In the genomic region with DNA sequence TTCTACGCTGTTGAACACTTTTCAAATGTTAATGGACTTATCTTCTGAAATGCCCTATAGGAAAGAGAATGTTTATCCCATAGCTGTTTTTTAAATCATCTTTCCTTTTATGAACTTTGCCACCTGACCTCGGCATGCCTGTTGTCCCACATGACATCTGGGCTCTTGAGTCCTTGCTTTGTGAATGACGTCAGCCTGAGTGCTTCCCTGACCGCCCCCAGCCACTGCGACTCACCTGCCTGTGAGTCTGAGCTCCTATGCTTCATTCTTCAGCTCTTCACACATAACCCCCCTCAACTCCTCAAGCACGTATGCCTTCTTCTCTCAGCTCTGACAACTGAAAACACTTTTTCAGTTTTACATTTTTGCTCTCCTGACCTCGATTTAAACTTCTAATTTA, we compare ENCODE assay signal across 17 cellular contexts.
DNase-seq lines count a peak whose midpoint lies in the region; ATAC-seq and TF ChIP-seq lines count a peak whose summit lies in the region.
"Had no signal": no experiment of that assay in that cellular context is flagged by ENCODE, and none has a peak within 500 bp of the region (broad histone marks: within the 10 kb centered on the region; RNA-seq: fewer than 3 reads in every experiment).

No MANE protein-coding gene starts in this region.

- no peak for ATAC-seq in GM18868 (IDR thresholded peaks at IDR 0.05; ENCODE audit: unreplicated experiment)
- ATAC-seq: A549, HCT116, K562 had no signal

- CTCF ChIA-PET in MCF 10A (lab: Yijun Ruan, JAX) (interaction anchor here (0.5 to 2.5 kb wide), 3 partner anchors 24 to 142 kb away, joined by 3 to 6 read pairs (median 3); no protein-coding TSS in a partner anchor), mammary epithelial cell (lab: Charles Lee; ENCODE audit: low non-redundant PET) (no interaction called here)

- no peak overlapping the region for H3K9ac ChIP-seq in mammary epithelial cell (ENCODE audit: insufficient read depth, low read length)
- no peak overlapping the region for H3K9ac ChIP-seq in colonic mucosa (ENCODE audit: low read depth in 2 of 2, low read length in 2 of 2)

- no peaks in the 10 kb centered on the region for H3K79me2 ChIP-seq in mammary epithelial cell (ENCODE audit: insufficient read depth, low read length)

- H3K27ac ChIP-seq in mammary epithelial cell (ENCODE audit: insufficient read depth, low read depth, low read length): no peak overlapping the region
- H3K27ac ChIP-seq in colonic mucosa: no peak overlapping the region
- H3K27ac ChIP-seq: A549, C4-2B had no signal

- no peak overlapping the region for H3K4me2 ChIP-seq in mammary epithelial cell (ENCODE audit: insufficient read depth, low read depth, low read length)
- H3K4me2 ChIP-seq: A549 had no signal

- no peak overlapping the region for H3K27ac Mint-ChIP-seq in MCF 10A (ENCODE audit: low read depth, unreplicated experiment)
- H3K27ac Mint-ChIP-seq: CD4-positive, alpha-beta memory T cell had no signal

- H3K4me3 ChIP-seq in mammary epithelial cell (replicated peaks in 1 of 3; ENCODE audit: insufficient read depth in 1 of 3, low read depth in 2 of 3, low read length in 3 of 3) (no peak overlapping the region), colonic mucosa (no peak overlapping the region)
- H3K4me3 ChIP-seq: A549, K562 had no signal

- H3K36me3 ChIP-seq in mammary epithelial cell (ENCODE audit: insufficient read depth, low read length) (no peaks in the 10 kb centered on the region), colonic mucosa (no peaks in the 10 kb centered on the region)
- H3K36me3 ChIP-seq: BE2C had no signal

- dilution Hi-C loops in mammary epithelial cell (cut with HindIII; ENCODE audit: low sequenced_read_pairs): no loop called here

- no peak overlapping the region for H3K4me3 Mint-ChIP-seq in MCF 10A (ENCODE audit: unreplicated experiment)
- H3K4me3 Mint-ChIP-seq: CD4-positive, alpha-beta memory T cell had no signal

- POLR2A ChIA-PET in MCF 10A (lab: Yijun Ruan, JAX): interaction anchor here (0.7 kb wide), 1 partner anchor 46 kb away, joined by 3 read pairs; no protein-coding TSS in a partner anchor

- no peaks in the 10 kb centered on the region for H3K27me3 Mint-ChIP-seq in MCF 10A (ENCODE audit: insufficient read depth, unreplicated experiment)

- H4K20me1 ChIP-seq in mammary epithelial cell (ENCODE audit: insufficient read depth, low read length): no peaks in the 10 kb centered on the region

- BruUV-seq in MCF 10A (replicated peaks; lab: Mats Ljungman, UMichigan) (no TSS peak), mammary epithelial cell (replicated peaks; lab: Mats Ljungman, UMichigan) (no TSS peak)

- intact Hi-C loops in MCF 10A (cut with micrococcal nuclease): no loop called here
- intact Hi-C loops in mammary epithelial cell (cut with micrococcal nuclease): no loop called here
- intact Hi-C loops in colonic mucosa (cut with DNase I): no loop called here

- H2AFZ ChIP-seq in mammary epithelial cell (ENCODE audit: low read depth, low read length): no peak overlapping the region

- peaks cover 5% of the 10 kb centered on the region for H3K9me3 ChIP-seq in mammary epithelial cell (replicated peaks; ENCODE audit: insufficient read depth, low read length)
- no peaks in the 10 kb centered on the region for H3K9me3 ChIP-seq in colonic mucosa
- H3K9me3 ChIP-seq: A549, BE2C had no signal

- H3K4me1 ChIP-seq in mammary epithelial cell (ENCODE audit: insufficient read depth, low read length) (no peaks in the 10 kb centered on the region), colonic mucosa (no peaks in the 10 kb centered on the region)
- H3K4me1 ChIP-seq: A549, BE2C had no signal

- H3K4me1 Mint-ChIP-seq in MCF 10A (ENCODE audit: insufficient read depth, unreplicated experiment): peaks cover 6% of the 10 kb centered on the region

- no peaks in the 10 kb centered on the region for H3K36me3 Mint-ChIP-seq in MCF 10A (ENCODE audit: insufficient read depth, unreplicated experiment)
- H3K36me3 Mint-ChIP-seq: CD4-positive, alpha-beta memory T cell had no signal

- TF ChIP-seq CTCF in MCF 10A (IDR thresholded peaks at IDR 0.05; ENCODE audit: unreplicated experiment) (no peak), mammary epithelial cell (conservative IDR thresholded peaks at IDR 0.05 in 1 of 2, IDR thresholded peaks at IDR 0.05 in 1 of 2; ENCODE audit: extremely low read depth in 1 of 2, insufficient read depth in 1 of 2, low read depth in 1 of 2, low read length in 2 of 2) (no peak), colonic mucosa (IDR thresholded peaks at IDR 0.05) (no peak)

- H3K27me3 ChIP-seq in mammary epithelial cell (ENCODE audit: insufficient read depth, low read length) (no peaks in the 10 kb centered on the region), colonic mucosa (no peaks in the 10 kb centered on the region)

- in situ Hi-C loops in mammary epithelial cell (cut with MboI; ENCODE audit: low sequenced_read_pairs in 2 of 2): no loop called here

- H3K9me3 Mint-ChIP-seq in MCF 10A (ENCODE audit: unreplicated experiment): no peaks in the 10 kb centered on the region

- DNase-seq in MCF 10A (ENCODE audit: unreplicated experiment): peak; percentile 14
- no peak for DNase-seq in mammary epithelial cell
- peak; percentile 14 for DNase-seq in DMS53 treated with DMSO at 0.1 percent for 48 hours (lab: John Stamatoyannopoulos, UW; ENCODE audit: unreplicated experiment)
- peak; percentile 75 for DNase-seq in NCI-H510A treated with DMSO at 0.1 percent for 48 hours (lab: John Stamatoyannopoulos, UW)
- DNase-seq in SW480 (ENCODE audit: low spot score): peak; percentile 14
- no peak for DNase-seq in UCSD-AML1 (lab: John Stamatoyannopoulos, UW; ENCODE audit: unreplicated experiment)
- DNase-seq in colonic mucosa: no peak
- DNase-seq: BE2C; CD4-positive, alpha-beta memory T cell; COR-L47; DMS153; EL had no signal

- WGBS in mammary epithelial cell (ENCODE audit: low coverage, missing lambda C conversion rate): 53% methylated on average over 7 of the region's 7 CpGs

Comparison
In these comparisons a context has a peak if more than half of its experiments do, and no peak if none do; other contexts are left out.
1. DNase-seq: peak in MCF 10A (single experiment), DMS53 treated with DMSO at 0.1 percent for 48 hours (single experiment), NCI-H510A treated with DMSO at 0.1 percent for 48 hours (single experiment) and SW480 (single experiment); none in mammary epithelial cell (single experiment), UCSD-AML1 (single experiment) and colonic mucosa (single experiment).